In the genomic region with DNA sequence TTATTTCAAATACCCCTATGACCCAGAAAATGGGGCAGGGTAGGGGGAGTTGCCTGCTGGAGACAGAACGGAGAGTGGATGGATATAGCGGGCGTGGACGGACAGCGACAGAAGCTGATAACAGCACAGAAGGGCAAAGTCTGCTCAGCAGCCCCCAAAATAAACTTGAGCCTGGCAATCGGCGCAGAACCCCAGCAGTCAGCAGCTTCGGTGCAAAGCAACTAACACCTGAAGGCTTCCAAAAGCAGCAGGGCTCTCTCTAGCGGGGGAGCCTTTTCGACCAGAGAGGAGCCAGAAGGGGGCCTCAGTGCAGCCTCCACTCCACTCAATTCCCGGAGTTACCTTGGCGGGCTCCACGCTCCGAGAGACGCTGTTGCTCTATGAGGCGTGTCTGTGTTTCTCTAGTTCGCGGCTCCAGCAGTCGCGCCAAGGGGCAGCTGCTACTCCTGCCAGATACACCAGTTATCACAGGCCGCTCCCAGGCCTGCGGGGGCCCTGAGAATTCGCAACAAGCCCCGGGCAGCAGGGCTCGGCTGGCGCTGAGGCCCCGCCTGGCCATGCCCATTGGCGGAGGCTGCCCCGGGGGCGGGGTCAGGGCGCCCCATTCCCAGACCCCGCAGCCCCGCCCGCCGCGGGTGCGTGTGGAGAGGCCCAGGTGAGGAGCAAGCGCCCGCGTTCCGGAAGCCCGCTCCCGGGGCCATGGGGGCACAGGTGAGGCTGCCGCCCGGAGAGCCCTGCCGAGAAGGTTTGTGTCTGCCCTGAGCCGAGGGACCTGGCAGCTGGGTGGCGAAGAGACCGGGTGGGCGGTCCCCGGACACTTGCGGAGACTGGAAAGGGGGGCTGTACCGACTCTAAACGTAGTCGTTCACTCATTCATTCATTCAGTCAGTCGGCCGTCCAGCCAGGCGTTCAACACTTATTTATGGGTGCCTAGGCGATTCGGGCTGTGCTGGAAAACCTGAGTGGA, we compare ENCODE assay signal across 1 cellular context.
TF ChIP-seq lines count a peak whose summit lies in the region.

CNGA1 (minus strand) TSS at position 541 of the 967 bp plus-strand sequence. CDS start 63,992 bp downstream, outside the sequence.
NIPAL1 (plus strand) TSS at position 632 of the 967 bp plus-strand sequence; CDS start at position 700, 68 bp downstream.

TF ChIP-seq in endothelial cell of umbilical vein, 7 proteins besides CTCF, POLR2A, EP300 and RAD21:
- peak; percentile 5 for TF ChIP-seq POLR2AphosphoS5 (IDR thresholded peaks at IDR 0.05; ENCODE audit: insufficient read depth, low read depth, low read length)
- TF ChIP-seq MYC (IDR thresholded peaks at IDR 0.05; ENCODE audit: low read depth, low read length), result no peak
